In the genomic region with DNA sequence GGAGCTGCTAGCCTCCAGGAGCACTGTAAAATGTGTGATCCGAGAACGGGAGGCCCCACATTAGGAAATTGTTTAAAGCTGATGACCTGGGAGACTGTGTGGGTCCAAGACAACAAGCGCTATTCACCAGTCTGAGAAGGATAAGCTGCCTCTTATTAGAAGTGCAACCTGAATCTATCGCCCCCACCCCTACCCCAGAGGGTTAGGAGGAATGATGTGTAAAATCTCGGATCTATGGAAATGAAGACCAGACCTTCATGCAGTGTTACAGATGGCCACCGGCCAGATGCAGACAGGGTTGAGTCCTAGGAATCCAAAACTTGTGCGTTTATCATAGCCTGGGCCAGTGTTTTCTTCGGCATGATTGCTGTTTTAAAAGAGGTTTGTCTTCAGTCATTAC, we compare ENCODE assay signal across 25 cellular contexts. TPM values are rescaled to one million over a fixed set of nuclear protein-coding genes. Genes with fewer than 3 reads are reported as not detected.
DNase-seq lines count a peak whose midpoint lies in the region; ATAC-seq and TF ChIP-seq lines count a peak whose summit lies in the region.
"Had no signal": no experiment of that assay in that cellular context is flagged by ENCODE, and none has a peak within 500 bp of the region (broad histone marks: within the 10 kb centered on the region; RNA-seq: fewer than 3 reads in every experiment).

No MANE protein-coding gene starts in this region.

- H3K27me3 ChIP-seq in upper lobe of right lung = no peaks in the 10 kb centered on the region
- H3K27me3 ChIP-seq: tibial nerve had no signal

- TF ChIP-seq CTCF in neural crest cell (conservative IDR thresholded peaks at IDR 0.05) (no peak), upper lobe of right lung (IDR thresholded peaks at IDR 0.05) (no peak)

- no peak overlapping the region for H3K4me3 ChIP-seq in upper lobe of right lung
- H3K4me3 ChIP-seq: A549, GM23248, tibial nerve had no signal

- H3K27ac Mint-ChIP-seq in dendritic cell treated with granulocyte-macrophage colony-stimulating factor and Interleukin-4, amounts not matched to agents 40 ng/mL and 50 ng/mL, for 4 days = peak overlapping the region; percentile 98
- no peak overlapping the region for H3K27ac Mint-ChIP-seq in neural crest cell (ENCODE audit: unreplicated experiment)
- H3K27ac Mint-ChIP-seq: activated CD8-positive, alpha-beta T cell treated with anti-CD3 and anti-CD28 coated beads, Interleukin-2, amount 10 ng/mL, durations not matched to agents 7 days and 5 days; activated T-helper 17 cell treated with anti-CD3 and anti-CD28 coated beads, Interleukin-2, amount 50 U/mL, for 72 hours; natural killer cell; stimulated activated effector memory CD8-positive, alpha-beta T cell treated with anti-CD3 and anti-CD28 coated beads, Interleukin-12 subunit alpha, Interleukin-12 subunit beta, amount 100 ng/mL, for 72 hours had no signal

- H3K4me1 Mint-ChIP-seq in dendritic cell treated with granulocyte-macrophage colony-stimulating factor and Interleukin-4, amounts not matched to agents 40 ng/mL and 50 ng/mL, for 4 days (ENCODE audit: low read depth) = peaks cover 60% of the 10 kb centered on the region
- H3K4me1 Mint-ChIP-seq in neural crest cell = peaks cover 44% of the 10 kb centered on the region

- no peaks in the 10 kb centered on the region for H3K27me3 Mint-ChIP-seq in dendritic cell treated with granulocyte-macrophage colony-stimulating factor and Interleukin-4, amounts not matched to agents 40 ng/mL and 50 ng/mL, for 4 days
- no peaks in the 10 kb centered on the region for H3K27me3 Mint-ChIP-seq in neural crest cell (ENCODE audit: low read depth)
- H3K27me3 Mint-ChIP-seq: activated T-helper 17 cell treated with anti-CD3 and anti-CD28 coated beads, Interleukin-2, amount 50 U/mL, for 72 hours; IgD-negative memory B cell had no signal

- H3K9me3 ChIP-seq in upper lobe of right lung = no peaks in the 10 kb centered on the region
- H3K9me3 ChIP-seq: A549, tibial nerve had no signal

- H3K36me3 Mint-ChIP-seq in dendritic cell treated with granulocyte-macrophage colony-stimulating factor and Interleukin-4, amounts not matched to agents 40 ng/mL and 50 ng/mL, for 4 days (ENCODE audit: low read depth) = peaks cover 5% of the 10 kb centered on the region
- no peaks in the 10 kb centered on the region for H3K36me3 Mint-ChIP-seq in neural crest cell (ENCODE audit: low read depth)
- H3K36me3 Mint-ChIP-seq: IgD-negative memory B cell, natural killer cell, WTC11 had no signal

- peaks cover 47% of the 10 kb centered on the region for H3K4me1 ChIP-seq in upper lobe of right lung

- no peaks in the 10 kb centered on the region for H3K9me3 Mint-ChIP-seq in dendritic cell treated with granulocyte-macrophage colony-stimulating factor and Interleukin-4, amounts not matched to agents 40 ng/mL and 50 ng/mL, for 4 days
- no peaks in the 10 kb centered on the region for H3K9me3 Mint-ChIP-seq in neural crest cell
- H3K9me3 Mint-ChIP-seq: activated T-helper 17 cell treated with anti-CD3 and anti-CD28 coated beads, Interleukin-2, amount 50 U/mL, for 72 hours; CD8-positive, alpha-beta T cell; IgD-negative memory B cell; natural killer cell; stimulated activated effector memory CD8-positive, alpha-beta T cell treated with anti-CD3 and anti-CD28 coated beads, Interleukin-12 subunit alpha, Interleukin-12 subunit beta, amount 100 ng/mL, for 72 hours; WTC11 had no signal

- H3K27ac ChIP-seq in upper lobe of right lung = peak overlapping the region; percentile 52
- H3K27ac ChIP-seq: HL-60 had no signal

- peak; percentile 36 for DNase-seq in activated CD8-positive, alpha-beta memory T cell treated with anti-CD3 and anti-CD28 coated beads, Interleukin-2, amount 50 U/mL, for 48 hours
- DNase-seq in activated CD8-positive, alpha-beta memory T cell treated with anti-CD3 and anti-CD28 coated beads, Interleukin-2, amount 50 U/mL, for 4 hours = no peak
- DNase-seq in neural crest cell (ENCODE audit: low read depth, low spot score) (no peak), upper lobe of right lung (no peak), H4 (ENCODE audit: low spot score) (no peak)
- no peak for DNase-seq in activated naive CD4-positive, alpha-beta T cell (lab: John Stamatoyannopoulos, UW)
- DNase-seq: activated CD8-positive, alpha-beta T cell treated with anti-CD3 and anti-CD28 coated beads, Interleukin-2, amount 10 ng/mL, durations not matched to agents 7 days and 5 days; effector CD8-positive, alpha-beta T cell; natural killer cell; NCI-H1930; NCI-H510A treated with DMSO at 0.1 percent for 48 hours; stimulated activated CD4-positive, alpha-beta T cell treated with anti-CD3 and anti-CD28 coated beads, Interleukin-15, amount 100 ng/mL, for 24 hours; T-helper 2 cell had no signal

- ATAC-seq in upper lobe of right lung (no peak), HG02938 (IDR thresholded peaks at IDR 0.05; ENCODE audit: unreplicated experiment) (no peak)
- ATAC-seq: A549; activated CD8-positive, alpha-beta T cell treated with anti-CD3 and anti-CD28 coated beads, Interleukin-2, amount 10 ng/mL, durations not matched to agents 7 days and 5 days; activated T-helper 17 cell treated with anti-CD3 and anti-CD28 coated beads, Interleukin-2, amount 50 U/mL, for 72 hours; CD8-positive, alpha-beta T cell; natural killer cell; Right ventricle myocardium inferior; stimulated activated effector memory CD8-positive, alpha-beta T cell treated with anti-CD3 and anti-CD28 coated beads, Interleukin-12 subunit alpha, Interleukin-12 subunit beta, amount 100 ng/mL, for 72 hours; WTC11 had no signal

- intact Hi-C loops in dendritic cell treated with granulocyte-macrophage colony-stimulating factor and Interleukin-4, amounts not matched to agents 40 ng/mL and 50 ng/mL, for 4 days (cut with micrococcal nuclease) = loop anchor here (10.0 kb wide), 1 partner anchor 511 kb away; no protein-coding TSS in a partner anchor
- intact Hi-C loops in upper lobe of right lung (cut with DNase I) = no loop called here

- H3K4me3 Mint-ChIP-seq in dendritic cell treated with granulocyte-macrophage colony-stimulating factor and Interleukin-4, amounts not matched to agents 40 ng/mL and 50 ng/mL, for 4 days = no peak overlapping the region
- H3K4me3 Mint-ChIP-seq in neural crest cell = peak overlapping the region; percentile 32
- H3K4me3 Mint-ChIP-seq: activated CD8-positive, alpha-beta T cell treated with anti-CD3 and anti-CD28 coated beads, Interleukin-2, amount 10 ng/mL, durations not matched to agents 7 days and 5 days; CD8-positive, alpha-beta T cell; IgD-negative memory B cell; natural killer cell; stimulated activated effector memory CD8-positive, alpha-beta T cell treated with anti-CD3 and anti-CD28 coated beads, Interleukin-12 subunit alpha, Interleukin-12 subunit beta, amount 100 ng/mL, for 72 hours; WTC11 had no signal

- H3K36me3 ChIP-seq in upper lobe of right lung = no peaks in the 10 kb centered on the region
- H3K36me3 ChIP-seq: tibial nerve had no signal

RNA-seq across cellular contexts. Expression of gene CEP68, which starts 7.2 kb away (rescaled TPM):
- total RNA-seq in neural crest cell (25.0 and 29.0 TPM in 2 replicates), upper lobe of right lung (16.0 TPM)
- total RNA-seq in H4 (2014; rRNA removed; shearing (Covaris generic)) = 5.4 and 6.1 TPM in 2 replicates
